Comparison of ENCODE assay signal across 14 cellular contexts in genomic region chr6:31407699-31408098, GRCh38. TPM values are rescaled to one million over a fixed set of nuclear protein-coding genes. Genes with fewer than 3 reads are reported as not detected.
A peak's percentile ranks its signal among the peaks of the same experiment; 100 is the strongest.
DNase-seq lines count a peak whose midpoint lies in the region; ATAC-seq and TF ChIP-seq lines count a peak whose summit lies in the region.
"Had no signal": no experiment of that assay in that cellular context is flagged by ENCODE, and none has a peak within 500 bp of the region (broad histone marks: within the 10 kb centered on the region; RNA-seq: fewer than 3 reads in every experiment).

No MANE protein-coding gene starts in this region.

- H3K9me3 ChIP-seq in CD4-positive, CD25-positive, alpha-beta regulatory T cell (ENCODE audit: control insufficient read depth in 2 of 2, low read length in 2 of 2) = no peaks in the 10 kb centered on the region
- H3K9me3 ChIP-seq: tibial artery had no signal

- H3K9me3 Mint-ChIP-seq in CD4-positive, CD25-positive, alpha-beta regulatory T cell = no peaks in the 10 kb centered on the region

- H3K27me3 Mint-ChIP-seq in CD4-positive, CD25-positive, alpha-beta regulatory T cell = no peaks in the 10 kb centered on the region

- peaks cover 25% of the 10 kb centered on the region for H3K36me3 ChIP-seq in CD4-positive, CD25-positive, alpha-beta regulatory T cell (ENCODE audit: control insufficient read depth, insufficient read depth, low read length)

- no peak for TF ChIP-seq CTCF in astrocyte of the spinal cord (IDR thresholded peaks at IDR 0.05; ENCODE audit: low read depth, low read length)

- H3K27me3 ChIP-seq in CD4-positive, CD25-positive, alpha-beta regulatory T cell (ENCODE audit: control insufficient read depth, insufficient read depth, low read length) = no peaks in the 10 kb centered on the region
- H3K27me3 ChIP-seq: tibial artery had no signal

- in situ Hi-C loops in astrocyte of the spinal cord (cut with HindIII; ENCODE audit: low sequenced_read_pairs) = no loop called here

- no peak for DNase-seq in CD4-positive, CD25-positive, alpha-beta regulatory T cell
- DNase-seq in M059J (ENCODE audit: low read depth) (peak; percentile 86), astrocyte of the spinal cord (ENCODE audit: low read depth, low spot score) (peak; percentile 62), myocyte (ENCODE audit: low read depth) (peak; percentile 48)
- DNase-seq in stimulated activated CD8-positive, alpha-beta memory T cell treated with anti-CD3 and anti-CD28 coated beads, Interleukin-4, amount 100 ng/mL, for 48 hours = no peak
- DNase-seq: activated T-cell treated with anti-CD3 and anti-CD28 coated beads, Interleukin-2, amount 50 U/mL, for 1 hour; dermis blood vessel endothelial cell; DMS79; NCI-H1417; tibial artery had no signal

- H3K27ac ChIP-seq in CD4-positive, CD25-positive, alpha-beta regulatory T cell (ENCODE audit: insufficient read depth, low read length, poor library complexity, severe bottlenecking) = no peak overlapping the region
- H3K27ac ChIP-seq: tibial artery, VCaP had no signal

- peaks cover 34% of the 10 kb centered on the region for H3K4me1 ChIP-seq in CD4-positive, CD25-positive, alpha-beta regulatory T cell (ENCODE audit: control insufficient read depth, insufficient read depth, low read length, poor library complexity, severe bottlenecking)

- peak overlapping the region in 2 of 4 donors; percentile 56 to 86 for H3K4me3 Mint-ChIP-seq in CD4-positive, CD25-positive, alpha-beta regulatory T cell

- no peak overlapping the region for H3K4me3 ChIP-seq in CD4-positive, CD25-positive, alpha-beta regulatory T cell (ENCODE audit: low read depth, low read length)
- H3K4me3 ChIP-seq in astrocyte of the spinal cord (ENCODE audit: low read depth, low read length) = no peak overlapping the region
- H3K4me3 ChIP-seq: tibial artery had no signal

- peaks cover 26 to 72% (median 50%) of the 10 kb centered on the region in 4 donors for H3K4me1 Mint-ChIP-seq in CD4-positive, CD25-positive, alpha-beta regulatory T cell

- peaks cover 10% of the 10 kb centered on the region for H3K36me3 Mint-ChIP-seq in CD4-positive, CD25-positive, alpha-beta regulatory T cell

- H3K27ac Mint-ChIP-seq in CD4-positive, CD25-positive, alpha-beta regulatory T cell = peak overlapping the region in 2 of 3 donors; percentile 45 to 66

- ATAC-seq in CD4-positive, CD25-positive, alpha-beta regulatory T cell (ENCODE audit: low read depth in 2 of 2) = no peak
- no peak for ATAC-seq in GM21825 (IDR thresholded peaks at IDR 0.05; ENCODE audit: unreplicated experiment)
- ATAC-seq in HG02970 (IDR thresholded peaks at IDR 0.05; ENCODE audit: low FRiP score, unreplicated experiment) = no peak
- no peak for ATAC-seq in HG02588 (IDR thresholded peaks at IDR 0.05; ENCODE audit: unreplicated experiment)

RNA-seq across cellular contexts. Expression of gene MICA, which starts 4.3 kb away (rescaled TPM):
- total RNA-seq in CD4-positive, CD25-positive, alpha-beta regulatory T cell = 15.9 TPM
- 10 to 100 TPM in 1 of 4 donors, 1 to 10 TPM in 3; 6.4 to 10.6 (median 7.5) TPM for polyA plus RNA-seq in CD4-positive, CD25-positive, alpha-beta regulatory T cell
- total RNA-seq in M059J (2014; rRNA removed; shearing (Covaris generic)) = 155 and 164 TPM in 2 replicates
- total RNA-seq in myocyte = 32.5 and 55.9 TPM in 2 replicates
- polyA plus RNA-seq in myocyte (2012) = 62.4 TPM

RNA-seq across cellular contexts. Expression of gene HLA-B, which starts 50.7 kb away (rescaled TPM):
- total RNA-seq in CD4-positive, CD25-positive, alpha-beta regulatory T cell = 8,618 TPM
- polyA plus RNA-seq in CD4-positive, CD25-positive, alpha-beta regulatory T cell = 1,000 to 10,000 TPM; 4,778 to 8,292 (median 6,791) TPM
- 5,375 and 6,541 TPM in 2 replicates for total RNA-seq in M059J (2014; rRNA removed; shearing (Covaris generic))
- 137 and 270 TPM in 2 replicates for total RNA-seq in myocyte
- polyA plus RNA-seq in myocyte (2012) = 659 TPM

Comparison
In these comparisons a context has a peak if more than half of its experiments do, and no peak if none do; other contexts are left out.
1. DNase-seq: peak in M059J (single experiment), astrocyte of the spinal cord (single experiment) and myocyte (single experiment); none in CD4-positive, CD25-positive, alpha-beta regulatory T cell (0 of 3) and stimulated activated CD8-positive, alpha-beta memory T cell treated with anti-CD3 and anti-CD28 coated beads, Interleukin-4, amount 100 ng/mL, for 48 hours (single experiment).
2. RNA of gene HLA-B, which starts 50.7 kb away (total RNA-seq): 8,618 TPM in CD4-positive, CD25-positive, alpha-beta regulatory T cell (single experiment) and 5,375 to 6,541 TPM in M059J; 137 to 270 TPM in myocyte; every median in the first group is over 10 times any median in the second.